13 cellular contexts compared by ENCODE assay signal in genomic region chrX:10486373-10486772, GRCh38.
DNase-seq lines count a peak whose midpoint lies in the region; ATAC-seq and TF ChIP-seq lines count a peak whose summit lies in the region.
"Had no signal": no experiment of that assay in that cellular context is flagged by ENCODE, and none has a peak within 500 bp of the region (broad histone marks: within the 10 kb centered on the region; RNA-seq: fewer than 3 reads in every experiment).

No MANE protein-coding gene starts in this region.

- ATAC-seq in Right ventricle myocardium inferior = peak; percentile 44
- ATAC-seq in right cardiac atrium = peak; percentile 6 to 24

- no peaks in the 10 kb centered on the region for H3K27me3 ChIP-seq in right cardiac atrium (ENCODE audit: control insufficient read depth, insufficient read depth)

- peak; percentile 31 for DNase-seq in Right ventricle myocardium inferior (ENCODE audit: missing footprints)
- no peak for DNase-seq in cardiac septum (ENCODE audit: low spot score)
- DNase-seq in choroid plexus epithelial cell (ENCODE audit: low read depth) = peak; percentile 73
- DNase-seq in right cardiac atrium = peak in 1 of 3 donors; percentile 33
- no peak for DNase-seq in GM13976 (ENCODE audit: low spot score)
- no peak for DNase-seq in NCI-H524 treated with DMSO at 0.1 percent for 48 hours (lab: John Stamatoyannopoulos, UW)
- no peak for DNase-seq in NCI-H82 (lab: John Stamatoyannopoulos, UW)
- DNase-seq in NCI-H146 treated with DMSO at 0.1 percent for 48 hours (lab: John Stamatoyannopoulos, UW; ENCODE audit: unreplicated experiment) = no peak
- DNase-seq: 8988T; activated T-cell treated with anti-CD3 and anti-CD28 coated beads, Interleukin-2, amount 50 U/mL, for 48 hours; DND-41; NCI-H1092; stimulated activated CD4-positive, alpha-beta T cell treated with anti-CD3 and anti-CD28 coated beads, Interleukin-4, amount 100 ng/mL, for 4 hours had no signal

- H3K4me1 ChIP-seq in right cardiac atrium (ENCODE audit: control insufficient read depth, insufficient read depth, low read length) = peaks cover 6% of the 10 kb centered on the region

- 60% methylated on average over 3 of the region's 3 CpGs for WGBS in right cardiac atrium

- no peak for TF ChIP-seq CTCF in choroid plexus epithelial cell (conservative IDR thresholded peaks at IDR 0.05; ENCODE audit: low read depth, low read length)
- no peak for TF ChIP-seq CTCF in GM13976 (IDR thresholded peaks at IDR 0.05; ENCODE audit: borderline replicate concordance, control extremely low read depth, extremely low read depth, insufficient read depth, missing control alignments)

- no peaks in the 10 kb centered on the region for H3K9me3 ChIP-seq in right cardiac atrium (ENCODE audit: control insufficient read depth, low read length)

- peak overlapping the region; percentile 58 for H3K27ac ChIP-seq in right cardiac atrium (ENCODE audit: low read length)

- intact Hi-C loops in Right ventricle myocardium inferior (cut with DNase I) = loop anchor here (10.0 kb wide), 1 partner anchor 128 kb away; no protein-coding TSS in a partner anchor
- intact Hi-C loops in cardiac septum (cut with DNase I) = no loop called here
- intact Hi-C loops in right cardiac atrium (cut with DNase I) = loop anchor here in 1 of 4 donors (10.0 kb wide), 1 partner anchor 128 kb away; no protein-coding TSS in a partner anchor

- in situ Hi-C loops in GM13976 (cut with MboI; ENCODE audit: low sequenced_read_pairs, unreplicated experiment) = no loop called here

- H3K4me3 ChIP-seq in choroid plexus epithelial cell (ENCODE audit: low read depth, low read length) (no peak overlapping the region), right cardiac atrium (ENCODE audit: low read length) (no peak overlapping the region)

Comparison
In these comparisons a context has a peak if more than half of its experiments do, and no peak if none do; other contexts are left out.
1. DNase-seq: peak in Right ventricle myocardium inferior (single experiment) and choroid plexus epithelial cell (single experiment); none in cardiac septum (single experiment), GM13976 (single experiment), NCI-H524 treated with DMSO at 0.1 percent for 48 hours (single experiment), NCI-H82 (single experiment) and NCI-H146 treated with DMSO at 0.1 percent for 48 hours (single experiment).